ENCODE assay signal across 24 cellular contexts in genomic region chr21:23249760-23250159, GRCh38.
"Had no signal": no experiment of that assay in that cellular context is flagged by ENCODE, and none has a peak within 500 bp of the region (broad histone marks: within the 10 kb centered on the region; RNA-seq: fewer than 3 reads in every experiment).

No MANE protein-coding gene starts in this region.

- FAIRE-seq: colon, endothelial cell of umbilical vein, islet of Langerhans, keratinocyte had no signal

- H3K4me1 ChIP-seq: esophagus muscularis mucosa, gastrocnemius medialis, heart right ventricle, lower lobe of right lung had no signal

- ATAC-seq: gastrocnemius medialis, heart right ventricle, left cardiac atrium, left ventricle myocardium superior, lower lobe of right lung, mucosa of descending colon had no signal

- H3K9me3 ChIP-seq: esophagus muscularis mucosa, gastrocnemius medialis, heart right ventricle, lower lobe of right lung had no signal

- H3K4me1 Mint-ChIP-seq: naive B cell had no signal

- H3K4me3 Mint-ChIP-seq: mesothelial cell of epicardium, naive B cell had no signal

- H3K4me3 ChIP-seq: coronary artery, dorsolateral prefrontal cortex, esophagus muscularis mucosa, gastrocnemius medialis, heart right ventricle, lower lobe of right lung, mucosa of descending colon had no signal

- H3K36me3 ChIP-seq: esophagus muscularis mucosa, gastrocnemius medialis, heart right ventricle, lower lobe of right lung had no signal

- H3K27ac ChIP-seq: coronary artery, dorsolateral prefrontal cortex, esophagus muscularis mucosa, gastrocnemius medialis, heart right ventricle, lower lobe of right lung had no signal

- H3K9me3 Mint-ChIP-seq: mesothelial cell of epicardium, naive B cell had no signal

- H3K27ac Mint-ChIP-seq: mesothelial cell of epicardium, naive B cell had no signal

- H3K27me3 Mint-ChIP-seq: naive B cell had no signal

- H3K36me3 Mint-ChIP-seq: mesothelial cell of epicardium, naive B cell had no signal

- DNase-seq: dermis blood vessel endothelial cell; dorsolateral prefrontal cortex; effector CD4-positive, alpha-beta T cell; effector memory CD4-positive, alpha-beta T cell; foreskin fibroblast; foreskin melanocyte; gastrocnemius medialis; glutamatergic neuron; head of caudate nucleus; heart right ventricle; hippocampal formation; left cardiac atrium; left ventricle myocardium superior; lower lobe of right lung; mesenchymal stem cell; mucosa of descending colon; naive B cell had no signal

- H3K27me3 ChIP-seq: dorsolateral prefrontal cortex, esophagus muscularis mucosa, gastrocnemius medialis, heart right ventricle had no signal
